2 cellular contexts compared by ENCODE assay signal in genomic region chr6:160240691-160241084, GRCh38.
TF ChIP-seq lines count a peak whose summit lies in the region.

No MANE protein-coding gene starts in this region.

TF ChIP-seq in GM23338, 12 proteins besides CTCF, POLR2A, EP300 and RAD21 (continued from another document):
- TF ChIP-seq ZNF331 (CRISPR knock-in tag; IDR thresholded peaks at IDR 0.05; ENCODE audit: low read depth) (no peak), POLR2AphosphoS5 (IDR thresholded peaks at IDR 0.05; ENCODE audit: low read depth) (no peak), JUNB (IDR thresholded peaks at IDR 0.05; ENCODE audit: unreplicated experiment) (no peak), STAT1 (IDR thresholded peaks at IDR 0.05; ENCODE audit: unreplicated experiment) (no peak), REST (IDR thresholded peaks at IDR 0.05; ENCODE audit: unreplicated experiment) (no peak)
- TF ChIP-seq, protein P1, sequence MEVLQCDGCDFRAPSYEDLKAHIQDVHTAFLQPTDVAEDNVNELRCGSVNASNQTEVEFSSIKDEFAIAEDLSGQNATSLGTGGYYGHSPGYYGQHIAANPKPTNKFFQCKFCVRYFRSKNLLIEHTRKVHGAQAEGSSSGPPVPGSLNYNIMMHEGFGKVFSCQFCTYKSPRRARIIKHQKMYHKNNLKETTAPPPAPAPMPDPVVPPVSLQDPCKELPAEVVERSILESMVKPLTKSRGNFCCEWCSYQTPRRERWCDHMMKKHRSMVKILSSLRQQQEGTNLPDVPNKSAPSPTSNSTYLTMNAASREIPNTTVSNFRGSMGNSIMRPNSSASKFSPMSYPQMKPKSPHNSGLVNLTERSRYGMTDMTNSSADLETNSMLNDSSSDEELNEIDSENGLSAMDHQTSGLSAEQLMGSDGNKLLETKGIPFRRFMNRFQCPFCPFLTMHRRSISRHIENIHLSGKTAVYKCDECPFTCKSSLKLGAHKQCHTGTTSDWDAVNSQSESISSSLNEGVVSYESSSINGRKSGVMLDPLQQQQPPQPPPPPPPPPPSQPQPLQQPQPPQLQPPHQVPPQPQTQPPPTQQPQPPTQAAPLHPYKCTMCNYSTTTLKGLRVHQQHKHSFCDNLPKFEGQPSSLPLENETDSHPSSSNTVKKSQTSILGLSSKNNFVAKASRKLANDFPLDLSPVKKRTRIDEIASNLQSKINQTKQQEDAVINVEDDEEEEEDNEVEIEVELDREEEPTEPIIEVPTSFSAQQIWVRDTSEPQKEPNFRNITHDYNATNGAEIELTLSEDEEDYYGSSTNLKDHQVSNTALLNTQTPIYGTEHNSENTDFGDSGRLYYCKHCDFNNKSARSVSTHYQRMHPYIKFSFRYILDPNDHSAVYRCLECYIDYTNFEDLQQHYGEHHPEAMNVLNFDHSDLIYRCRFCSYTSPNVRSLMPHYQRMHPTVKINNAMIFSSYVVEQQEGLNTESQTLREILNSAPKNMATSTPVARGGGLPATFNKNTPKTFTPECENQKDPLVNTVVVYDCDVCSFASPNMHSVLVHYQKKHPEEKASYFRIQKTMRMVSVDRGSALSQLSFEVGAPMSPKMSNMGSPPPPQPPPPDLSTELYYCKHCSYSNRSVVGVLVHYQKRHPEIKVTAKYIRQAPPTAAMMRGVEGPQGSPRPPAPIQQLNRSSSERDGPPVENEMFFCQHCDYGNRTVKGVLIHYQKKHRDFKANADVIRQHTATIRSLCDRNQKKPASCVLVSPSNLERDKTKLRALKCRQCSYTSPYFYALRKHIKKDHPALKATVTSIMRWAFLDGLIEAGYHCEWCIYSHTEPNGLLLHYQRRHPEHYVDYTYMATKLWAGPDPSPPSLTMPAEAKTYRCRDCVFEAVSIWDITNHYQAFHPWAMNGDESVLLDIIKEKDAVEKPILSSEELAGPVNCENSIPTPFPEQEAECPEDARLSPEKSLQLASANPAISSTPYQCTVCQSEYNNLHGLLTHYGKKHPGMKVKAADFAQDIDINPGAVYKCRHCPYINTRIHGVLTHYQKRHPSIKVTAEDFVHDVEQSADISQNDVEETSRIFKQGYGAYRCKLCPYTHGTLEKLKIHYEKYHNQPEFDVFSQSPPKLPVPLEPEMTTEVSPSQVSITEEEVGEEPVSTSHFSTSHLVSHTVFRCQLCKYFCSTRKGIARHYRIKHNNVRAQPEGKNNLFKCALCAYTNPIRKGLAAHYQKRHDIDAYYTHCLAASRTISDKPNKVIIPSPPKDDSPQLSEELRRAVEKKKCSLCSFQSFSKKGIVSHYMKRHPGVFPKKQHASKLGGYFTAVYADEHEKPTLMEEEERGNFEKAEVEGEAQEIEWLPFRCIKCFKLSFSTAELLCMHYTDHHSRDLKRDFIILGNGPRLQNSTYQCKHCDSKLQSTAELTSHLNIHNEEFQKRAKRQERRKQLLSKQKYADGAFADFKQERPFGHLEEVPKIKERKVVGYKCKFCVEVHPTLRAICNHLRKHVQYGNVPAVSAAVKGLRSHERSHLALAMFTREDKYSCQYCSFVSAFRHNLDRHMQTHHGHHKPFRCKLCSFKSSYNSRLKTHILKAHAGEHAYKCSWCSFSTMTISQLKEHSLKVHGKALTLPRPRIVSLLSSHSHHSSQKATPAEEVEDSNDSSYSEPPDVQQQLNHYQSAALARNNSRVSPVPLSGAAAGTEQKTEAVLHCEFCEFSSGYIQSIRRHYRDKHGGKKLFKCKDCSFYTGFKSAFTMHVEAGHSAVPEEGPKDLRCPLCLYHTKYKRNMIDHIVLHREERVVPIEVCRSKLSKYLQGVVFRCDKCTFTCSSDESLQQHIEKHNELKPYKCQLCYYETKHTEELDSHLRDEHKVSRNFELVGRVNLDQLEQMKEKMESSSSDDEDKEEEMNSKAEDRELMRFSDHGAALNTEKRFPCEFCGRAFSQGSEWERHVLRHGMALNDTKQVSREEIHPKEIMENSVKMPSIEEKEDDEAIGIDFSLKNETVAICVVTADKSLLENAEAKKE (CRISPR knock-in tag; IDR thresholded peaks at IDR 0.05) = no peak
TF ChIP-seq in GM23338: peak in this region for 0.

TF ChIP-seq in WTC11, 78 proteins besides CTCF, POLR2A, EP300 and RAD21 (continued from another document):
- no peak for TF ChIP-seq AR (CRISPR knock-in tag; IDR thresholded peaks at IDR 0.05)
- no peak for TF ChIP-seq ERG (CRISPR knock-in tag; IDR thresholded peaks at IDR 0.05)
- no peak for TF ChIP-seq MXD4 (CRISPR knock-in tag; IDR thresholded peaks at IDR 0.05; ENCODE audit: borderline replicate concordance)
- no peak for TF ChIP-seq MAX (CRISPR knock-in tag; IDR thresholded peaks at IDR 0.05)
- TF ChIP-seq NFATC4 (CRISPR knock-in tag; IDR thresholded peaks at IDR 0.05) = no peak
- no peak for TF ChIP-seq PREB (CRISPR knock-in tag; IDR thresholded peaks at IDR 0.05; ENCODE audit: borderline replicate concordance)
